19 cellular contexts compared by ENCODE assay signal in genomic region chr13:75220238-75220542, GRCh38.
DNase-seq lines count a peak whose midpoint lies in the region; FAIRE-seq and TF ChIP-seq lines count a peak whose summit lies in the region.
"Had no signal": no experiment of that assay in that cellular context is flagged by ENCODE, and none has a peak within 500 bp of the region (broad histone marks: within the 10 kb centered on the region; RNA-seq: fewer than 3 reads in every experiment).

No MANE protein-coding gene starts in this region.

- H3K27ac Mint-ChIP-seq in nephron progenitor cell: no peak overlapping the region
- H3K27ac Mint-ChIP-seq: natural killer cell, T-helper 17 cell had no signal

- CTCF ChIA-PET in H1 (lab: Charles Lee; ENCODE audit: partially characterized antibody): interaction anchor here (0.7 to 2.0 kb wide), 48 partner anchors 8 to 1467 kb away, joined by 3 to 12 read pairs (median 4); no protein-coding TSS in a partner anchor

- no peak overlapping the region for H4K91ac ChIP-seq in H1 (replicated peaks; ENCODE audit: insufficient read length, low read length)

- no peak overlapping the region for H2AK5ac ChIP-seq in H1 (ENCODE audit: low read depth, low read length)

- no peak overlapping the region for H2BK20ac ChIP-seq in H1 (ENCODE audit: low read length)

- no peak overlapping the region for H3K18ac ChIP-seq in H1 (ENCODE audit: extremely low read depth, low read length)

- WGBS in H1 (ENCODE audit: extremely low coverage in 1 of 2, insufficient coverage in 1 of 2, insufficient read length in 1 of 2, insufficient replicate concordance in 2 of 2, low coverage in 1 of 2, low lambda C conversion rate in 2 of 2, missing lambda C conversion rate in 1 of 2), 2 experiments: 80% methylated on average over 8 of the region's 8 CpGs; no CpG with 5 or more reads in 1 of the 2 experiments

- no peaks in the 10 kb centered on the region for H3K9me3 ChIP-seq in BLaER1
- no peaks in the 10 kb centered on the region; the same call in 1 of the 2 replicates for H3K9me3 ChIP-seq in HUES6 (ENCODE audit: control insufficient read depth, insufficient read depth, low read depth, low read length)
- H3K9me3 ChIP-seq in H1 (ENCODE audit: insufficient read depth in 2 of 2, low read depth in 1 of 2, low read length in 1 of 2): no peaks in the 10 kb centered on the region
- H3K9me3 ChIP-seq: heart left ventricle, left lung, right lobe of liver, testis, uterus had no signal

- H3K4me3 ChIP-seq in BLaER1 (no peak overlapping the region), HUES6 (ENCODE audit: low read depth, low read length) (peak overlapping the region; percentile 52), H1 (ENCODE audit: extremely low read depth in 1 of 4, insufficient read depth in 2 of 4, low read depth in 3 of 4, low read length in 4 of 4) (peak overlapping the region in 2 of 4 experiments; percentile 10 to 55; a peak in 2 of 8 replicates)
- H3K4me3 ChIP-seq: left lung, uterus had no signal

- H3K79me1 ChIP-seq in H1 (ENCODE audit: low read depth, low read length): no peaks in the 10 kb centered on the region

- H3K23me2 ChIP-seq in H1 (ENCODE audit: low read depth, low read length): no peaks in the 10 kb centered on the region

- no peak overlapping the region for H2BK12ac ChIP-seq in H1 (ENCODE audit: low read depth, low read length)

- no peak for TF ChIP-seq RAD21 in H1 (IDR thresholded peaks at IDR 0.05 in 1 of 2, conservative IDR thresholded peaks at IDR 0.05 in 1 of 2; ENCODE audit: low read depth in 2 of 2, low read length in 2 of 2)

- H3K9ac ChIP-seq in BLaER1 (no peak overlapping the region), HUES6 (ENCODE audit: low read length) (peak overlapping the region; percentile 17), H1 (replicated peaks in 1 of 4; ENCODE audit: extremely low read depth in 1 of 4, low read depth in 3 of 4, low read length in 3 of 4) (no peak overlapping the region)

- peaks cover 50% of the 10 kb centered on the region for H3K4me1 Mint-ChIP-seq in nephron progenitor cell

- H3K27ac ChIP-seq in BLaER1 (no peak overlapping the region), HUES6 (ENCODE audit: low read depth, low read length) (no peak overlapping the region), H1 (ENCODE audit: low read depth, low read length) (no peak overlapping the region)
- H3K27ac ChIP-seq: epithelial cell of prostate, heart left ventricle, left lung, right lobe of liver, testis, uterus had no signal

- H3K4me2 ChIP-seq in BLaER1 (peak overlapping the region; percentile 51; the same call in 1 of the 2 replicates), H1 (ENCODE audit: insufficient read depth in 1 of 2, low read depth in 2 of 2, low read length in 2 of 2) (peak overlapping the region; percentile 16 to 69)

- H3K36me3 Mint-ChIP-seq in nephron progenitor cell (ENCODE audit: low read depth): no peaks in the 10 kb centered on the region
- H3K36me3 Mint-ChIP-seq: CD4-positive, CD25-positive, alpha-beta regulatory T cell; natural killer cell had no signal

- H2BK120ac ChIP-seq in H1 (replicated peaks; ENCODE audit: low read depth, low read length): no peak overlapping the region

- POLR2A ChIA-PET in H1 (lab: Charles Lee; ENCODE audit: partially characterized antibody): no interaction called here

- TF ChIP-seq CTCF in H1 (IDR thresholded peaks at IDR 0.05; ENCODE audit: control extremely low read depth in 1 of 3, insufficient read depth in 1 of 3, low read depth in 1 of 3, low read length in 3 of 3) (no peak), nephron progenitor cell (IDR thresholded peaks at IDR 0.05) (no peak)

- H3K9me3 Mint-ChIP-seq in nephron progenitor cell: peaks cover 8% of the 10 kb centered on the region
- H3K9me3 Mint-ChIP-seq: activated T-helper 2 cell treated with anti-CD3 and anti-CD28 coated beads, Interferon-gamma antibody, Interleukin-2, Interleukin-4, amounts not matched to agents 10 μg/mL and 5 μg/mL and 100 μg/mL, durations not matched to agents 14 hours and 24 hours and 36 hours; CD4-positive, CD25-positive, alpha-beta regulatory T cell; natural killer cell had no signal

- no peak overlapping the region for H4K5ac ChIP-seq in H1 (ENCODE audit: insufficient read length, low read depth, low read length)

- H3K36me3 ChIP-seq in BLaER1 (no peaks in the 10 kb centered on the region), HUES6 (ENCODE audit: control insufficient read depth, insufficient read depth, low read length) (no peaks in the 10 kb centered on the region), H1 (ENCODE audit: control insufficient read depth in 2 of 4, insufficient read depth in 4 of 4, low read length in 3 of 4) (no peaks in the 10 kb centered on the region)
- H3K36me3 ChIP-seq: heart left ventricle, left lung, right lobe of liver, uterus had no signal

- no peak for TF ChIP-seq POLR2A in H1 (IDR thresholded peaks at IDR 0.05; ENCODE audit: control extremely low read depth in 1 of 2, low read depth in 2 of 2, low read length in 2 of 2)

- H3K4ac ChIP-seq in H1 (replicated peaks; ENCODE audit: insufficient read length, low read depth, low read length): no peak overlapping the region

- no peak overlapping the region for H2BK15ac ChIP-seq in H1 (ENCODE audit: low read length)

- H3K56ac ChIP-seq in H1 (replicated peaks; ENCODE audit: insufficient read length, low read depth, low read length): no peak overlapping the region

- no peak overlapping the region for H2BK5ac ChIP-seq in H1 (ENCODE audit: low read depth, low read length)

- H3K14ac ChIP-seq in H1 (ENCODE audit: insufficient read length): no peak overlapping the region

- H3K79me2 ChIP-seq in H1 (ENCODE audit: control insufficient read depth in 1 of 2, insufficient read depth in 2 of 2, low read length in 2 of 2): no peaks in the 10 kb centered on the region

- TF ChIP-seq EP300 in H1 (IDR thresholded peaks at IDR 0.05; ENCODE audit: borderline replicate concordance in 1 of 2, low read depth in 2 of 2, low read length in 2 of 2): no peak

- H3K4me1 ChIP-seq in BLaER1 (0 out of 2 replicates have a peak, but pooled peaks cover 2% of the 10 kb centered on the region), HUES6 (ENCODE audit: control insufficient read depth, insufficient read depth, low read length) (0 out of 2 replicates have a peak, but pooled peaks cover 2% of the 10 kb centered on the region), H1 (replicated peaks in 1 of 4; ENCODE audit: control insufficient read depth in 3 of 4, insufficient read depth in 4 of 4, low read length in 3 of 4) (no peaks in the 10 kb centered on the region; a peak in 1 of 7 replicates)
- H3K4me1 ChIP-seq: left lung, right lobe of liver had no signal

- H3K27me3 Mint-ChIP-seq in nephron progenitor cell (ENCODE audit: low read depth, poor library complexity): peaks cover 10% of the 10 kb centered on the region

- H3K4me3 Mint-ChIP-seq in nephron progenitor cell: peak overlapping the region; percentile 79
- H3K4me3 Mint-ChIP-seq: natural killer cell had no signal

- no peak overlapping the region for H4K8ac ChIP-seq in H1 (ENCODE audit: extremely low read depth, insufficient read depth, low read length)

- no peaks in the 10 kb centered on the region for H3K27me3 ChIP-seq in BLaER1
- peaks cover 13% of the 10 kb centered on the region; the same call in 1 of the 2 replicates for H3K27me3 ChIP-seq in HUES6 (ENCODE audit: control insufficient read depth, insufficient read depth, low read length)
- no peaks in the 10 kb centered on the region for H3K27me3 ChIP-seq in H1 (replicated peaks in 1 of 4; ENCODE audit: control insufficient read depth in 3 of 4, extremely low read depth in 1 of 4, insufficient read depth in 3 of 4, low read length in 3 of 4)
- H3K27me3 ChIP-seq: right lobe of liver, testis, uterus had no signal

- H4K20me1 ChIP-seq in BLaER1 (no peaks in the 10 kb centered on the region), H1 (replicated peaks in 1 of 2; ENCODE audit: control insufficient read depth in 1 of 2, insufficient read depth in 2 of 2, low read length in 2 of 2) (no peaks in the 10 kb centered on the region)

- peak overlapping the region; percentile 94 for H2AFZ ChIP-seq in H1 (ENCODE audit: low read length)

- no peak for FAIRE-seq in H1 (lab: Jason Lieb, UNC)
- FAIRE-seq: D721Med had no signal

- no peak for DNase-seq in H1 (ENCODE audit: low read depth in 1 of 2, low spot score in 2 of 2)
- peak; percentile 4 for DNase-seq in nephron progenitor cell
- no peak for DNase-seq in NCI-H146 (lab: John Stamatoyannopoulos, UW)
- DNase-seq in NCI-H748 (lab: John Stamatoyannopoulos, UW; ENCODE audit: unreplicated experiment): no peak
- DNase-seq in C1 segment of cervical spinal cord (lab: John Stamatoyannopoulos, UW): no peak
- no peak for DNase-seq in T1000 (lab: John Stamatoyannopoulos, UW)

- H3K23ac ChIP-seq in H1 (ENCODE audit: insufficient read length): no peak overlapping the region

TF ChIP-seq in H1, 55 proteins besides CTCF, POLR2A, EP300 and RAD21:
- TF ChIP-seq RXRA (IDR thresholded peaks at IDR 0.05; ENCODE audit: insufficient read depth, low read depth, low read length) (no peak), YY1 (IDR thresholded peaks at IDR 0.05; ENCODE audit: low read depth, low read length) (no peak), HDAC2 (IDR thresholded peaks at IDR 0.05; ENCODE audit: borderline replicate concordance in 1 of 2, low read depth in 2 of 2, low read length in 2 of 2) (no peak), TAF7 (optimal IDR thresholded peaks at IDR 0.05; ENCODE audit: borderline replicate concordance, low read depth, low read length) (no peak), SIX5 (IDR thresholded peaks at IDR 0.05; ENCODE audit: low read depth, low read length) (no peak), HDAC6 (IDR thresholded peaks at IDR 0.05; ENCODE audit: low read depth, low read length) (no peak), GABPA (IDR thresholded peaks at IDR 0.05; ENCODE audit: borderline replicate concordance, insufficient read depth, low read length) (no peak), JUN (IDR thresholded peaks at IDR 0.05; ENCODE audit: low read depth, low read length) (no peak), ASH2L (IDR thresholded peaks at IDR 0.05; ENCODE audit: low read length) (no peak), BRCA1 (IDR thresholded peaks at IDR 0.05; ENCODE audit: low read depth, low read length) (no peak), KDM4A (IDR thresholded peaks at IDR 0.05; ENCODE audit: low read depth, low read length, severe bottlenecking) (no peak), RBBP5 (IDR thresholded peaks at IDR 0.05; ENCODE audit: borderline replicate concordance, low read depth, low read length) (no peak), PHF8 (conservative IDR thresholded peaks at IDR 0.05; ENCODE audit: low read depth, low read length) (no peak), SIRT6 (IDR thresholded peaks at IDR 0.05; ENCODE audit: low read length) (no peak), SRF (IDR thresholded peaks at IDR 0.05; ENCODE audit: low read depth, low read length) (no peak)
TF ChIP-seq in H1: peak in this region for 0.
